Comparison of ENCODE assay signal across 28 cellular contexts in the genomic region with DNA sequence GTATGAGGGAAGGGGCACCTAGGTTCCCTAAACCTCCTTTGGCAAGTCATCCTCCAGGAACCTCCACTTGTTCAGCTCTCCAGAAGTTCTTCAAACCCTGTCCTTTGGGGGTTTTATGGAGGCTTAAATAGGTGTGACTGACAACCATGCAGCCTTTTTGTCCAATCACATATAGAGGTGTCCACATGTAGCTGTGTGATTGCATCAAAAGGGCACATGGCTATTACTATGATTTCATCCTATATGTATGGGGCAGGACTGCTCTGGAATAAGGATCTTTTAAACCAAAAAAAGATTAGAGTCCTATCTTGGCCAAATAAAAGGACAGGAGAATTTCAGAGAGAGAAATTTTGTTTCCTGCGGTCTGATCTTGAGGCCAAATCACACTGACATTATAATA.
"Had no signal": no experiment of that assay in that cellular context is flagged by ENCODE, and none has a peak within 500 bp of the region (broad histone marks: within the 10 kb centered on the region; RNA-seq: fewer than 3 reads in every experiment).

No MANE protein-coding gene starts in this region.

- H3K27ac ChIP-seq: colonic mucosa, coronary artery, dorsolateral prefrontal cortex, epithelial cell of prostate, esophagus muscularis mucosa, esophagus squamous epithelium, foreskin keratinocyte, gastrocnemius medialis, gastroesophageal sphincter, heart left ventricle, heart right ventricle had no signal

- H3K4me1 ChIP-seq: colonic mucosa, esophagus muscularis mucosa, esophagus squamous epithelium, foreskin keratinocyte, gastrocnemius medialis, gastroesophageal sphincter, heart left ventricle, heart right ventricle had no signal

- ATAC-seq: effector memory CD8-positive, alpha-beta T cell; esophagus mucosa; foreskin keratinocyte; gastrocnemius medialis; gastroesophageal sphincter; heart left ventricle; heart right ventricle had no signal

- H3K4me3 ChIP-seq: colonic mucosa, coronary artery, dorsolateral prefrontal cortex, esophagus muscularis mucosa, esophagus squamous epithelium, gastrocnemius medialis, gastroesophageal sphincter, heart left ventricle, heart right ventricle had no signal

- H3K9me3 ChIP-seq: colonic mucosa, esophagus squamous epithelium, gastrocnemius medialis, gastroesophageal sphincter had no signal

- H3K36me3 ChIP-seq: colonic mucosa, esophagus muscularis mucosa, esophagus squamous epithelium, gastrocnemius medialis, gastroesophageal sphincter, heart left ventricle, heart right ventricle had no signal

- DNase-seq: colonic mucosa; cortex of kidney; dermis blood vessel endothelial cell; dorsolateral prefrontal cortex; effector CD4-positive, alpha-beta T cell; effector CD8-positive, alpha-beta T cell; effector memory CD4-positive, alpha-beta T cell; effector memory CD8-positive, alpha-beta T cell; endodermal cell; erythroblast; esophagus squamous epithelium; foreskin fibroblast; foreskin keratinocyte; foreskin melanocyte; gastrocnemius medialis; glutamatergic neuron; head of caudate nucleus; heart left ventricle; heart right ventricle had no signal

- H3K27me3 ChIP-seq: colonic mucosa, dorsolateral prefrontal cortex, esophagus muscularis mucosa, esophagus squamous epithelium, foreskin keratinocyte, gastrocnemius medialis, gastroesophageal sphincter, heart left ventricle, heart right ventricle had no signal

- FAIRE-seq: colon, endometrium, endothelial cell of umbilical vein, frontal cortex had no signal
